17 cellular contexts compared by ENCODE assay signal in genomic region chr17:59699218-59699617, GRCh38. TPM values are rescaled to one million over a fixed set of nuclear protein-coding genes. Genes with fewer than 3 reads are reported as not detected.
A peak's percentile ranks its signal among the peaks of the same experiment; 100 is the strongest.
DNase-seq lines count a peak whose midpoint lies in the region; ATAC-seq, FAIRE-seq and TF ChIP-seq lines count a peak whose summit lies in the region.
"Had no signal": no experiment of that assay in that cellular context is flagged by ENCODE, and none has a peak within 500 bp of the region (broad histone marks: within the 10 kb centered on the region; RNA-seq: fewer than 3 reads in every experiment).

No MANE protein-coding gene starts in this region.

- H3K27ac Mint-ChIP-seq in activated T-cell treated with anti-CD3 and anti-CD28 coated beads, Interleukin-2, amount 50 U/mL, for 24 hours = peak overlapping the region; percentile 81
- peak overlapping the region in 2 of 3 donors; percentile 18 to 64 for H3K27ac Mint-ChIP-seq in CD4-positive, CD25-positive, alpha-beta regulatory T cell

- TF ChIP-seq EP300 in K562 (IDR thresholded peaks at IDR 0.05; ENCODE audit: low read length) = no peak

- no peak for DNase-seq in activated T-cell treated with anti-CD3 and anti-CD28 coated beads, Interleukin-2, amount 50 U/mL, for 24 hours
- DNase-seq in activated T-cell treated with anti-CD3 and anti-CD28 coated beads for 4 hours (no peak), K562 (ENCODE audit: extremely low read depth in 1 of 4, low spot score in 3 of 4) (no peak), HuH-7.5 (ENCODE audit: low spot score) (no peak)
- DNase-seq in CD4-positive, CD25-positive, alpha-beta regulatory T cell = no peak
- no peak for DNase-seq in activated effector memory CD4-positive, alpha-beta T cell treated with Interleukin-2 at 50 U/mL for 16 hours
- DNase-seq: DMS153, HCEC 1CT, NCI-H1417, NCI-H187 treated with DMSO at 0.1 percent for 48 hours, NCI-H526 treated with DMSO at 0.1 percent for 48 hours, SHP77 had no signal

- 64% methylated on average over 7 of the region's 7 CpGs for WGBS in K562 (ENCODE audit: insufficient coverage, low coverage, missing lambda C conversion rate)

- H4K20me1 ChIP-seq in Loucy (ENCODE audit: insufficient read depth, low read length, poor library complexity, severe bottlenecking) (peaks cover 59% of the 10 kb centered on the region), K562 (replicated peaks; ENCODE audit: control insufficient read depth, insufficient read depth, low read length) (peaks cover 73% of the 10 kb centered on the region)

- FAIRE-seq in K562 (lab: Jason Lieb, UNC) = no peak
- FAIRE-seq: A204.1 had no signal

- H3K9me3 ChIP-seq in CD4-positive, CD25-positive, alpha-beta regulatory T cell (ENCODE audit: control insufficient read depth in 2 of 2, low read length in 2 of 2) = no peaks in the 10 kb centered on the region
- H3K9me3 ChIP-seq in Loucy (ENCODE audit: insufficient read depth, low read depth, low read length) (no peaks in the 10 kb centered on the region), K562 (replicated peaks; ENCODE audit: control insufficient read depth, insufficient read depth, low read depth, low read length) (no peaks in the 10 kb centered on the region)
- H3K9me3 ChIP-seq: BLaER1 had no signal

- H3K79me2 ChIP-seq in Loucy (ENCODE audit: insufficient read depth, low read length) (peaks cover 72% of the 10 kb centered on the region), K562 (ENCODE audit: control insufficient read depth, insufficient read depth, low read length) (peaks cover 100% of the 10 kb centered on the region)

- no peaks in the 10 kb centered on the region for H3K9me2 ChIP-seq in Loucy (replicated peaks; ENCODE audit: low read depth, low read length)

- in situ Hi-C loops in K562 (cut with MboI) = no loop called here

- H3K9ac ChIP-seq in Loucy (ENCODE audit: low read depth, low read length, poor library complexity, severe bottlenecking) (no peak overlapping the region), K562 (ENCODE audit: insufficient read depth in 1 of 2, low read depth in 2 of 2, low read length in 2 of 2) (no peak overlapping the region)
- H3K9ac ChIP-seq: BLaER1 had no signal

- H3F3A ChIP-seq in Loucy (ENCODE audit: low read depth) = no peaks in the 10 kb centered on the region

- no peaks in the 10 kb centered on the region for H3K9me1 ChIP-seq in K562 (ENCODE audit: control insufficient read depth, insufficient read depth, low read length)

- no TSS peak for BruUV-seq in K562 (replicated peaks; lab: Mats Ljungman, UMichigan)

- POLR2A ChIA-PET in K562 (lab: Yijun Ruan, JAX) = interaction anchor here (0.5 to 1.1 kb wide), 4 partner anchors 8 to 154 kb away, joined by 3 to 5 read pairs (median 3); partner anchors contain the start of genes PTRH2 and VMP1

- H3K4me1 ChIP-seq in CD4-positive, CD25-positive, alpha-beta regulatory T cell (ENCODE audit: control insufficient read depth, insufficient read depth, low read length, poor library complexity, severe bottlenecking) = peaks cover 3% of the 10 kb centered on the region
- H3K4me1 ChIP-seq in Loucy (ENCODE audit: insufficient read depth, low read length, poor library complexity, severe bottlenecking) (peaks cover 21% of the 10 kb centered on the region), K562 (replicated peaks in 1 of 2; ENCODE audit: control insufficient read depth in 2 of 2, insufficient read depth in 2 of 2, low read length in 2 of 2) (peaks cover 9 to 64% of the 10 kb centered on the region in 2 experiments; a peak in 2 of 5 replicates)

- no peaks in the 10 kb centered on the region for H3K27me3 ChIP-seq in CD4-positive, CD25-positive, alpha-beta regulatory T cell (ENCODE audit: control insufficient read depth, insufficient read depth, low read length)
- H3K27me3 ChIP-seq in Loucy (ENCODE audit: insufficient read depth, low read length, poor library complexity, severe bottlenecking) (no peaks in the 10 kb centered on the region), K562 (ENCODE audit: control insufficient read depth in 2 of 2, insufficient read depth in 2 of 2, low read length in 2 of 2) (no peaks in the 10 kb centered on the region)
- H3K27me3 ChIP-seq: BLaER1 had no signal

- H3K27ac ChIP-seq in CD4-positive, CD25-positive, alpha-beta regulatory T cell (ENCODE audit: insufficient read depth, low read length, poor library complexity, severe bottlenecking) = no peak overlapping the region
- no peak overlapping the region for H3K27ac ChIP-seq in K562 (ENCODE audit: extremely low read depth, low read depth, low read length)
- H3K27ac ChIP-seq: BLaER1 had no signal

- H3K36me3 Mint-ChIP-seq in activated T-cell treated with anti-CD3 and anti-CD28 coated beads, Interleukin-2, amount 50 U/mL, for 24 hours (ENCODE audit: low read depth) = peaks cover 100% of the 10 kb centered on the region
- peaks cover 32% of the 10 kb centered on the region for H3K36me3 Mint-ChIP-seq in CD4-positive, CD25-positive, alpha-beta regulatory T cell

- H3K4me3 ChIP-seq in CD4-positive, CD25-positive, alpha-beta regulatory T cell (ENCODE audit: low read depth, low read length) = no peak overlapping the region
- H3K4me3 ChIP-seq in Loucy (ENCODE audit: low read length, poor library complexity, severe bottlenecking) (no peak overlapping the region), K562 (no peak overlapping the region)
- H3K4me3 ChIP-seq: BLaER1 had no signal

- CTCF ChIA-PET in K562 (lab: Yijun Ruan, JAX; ENCODE audit: low intra/inter-chr PET ratio) = no interaction called here

- H3K36me3 ChIP-seq in CD4-positive, CD25-positive, alpha-beta regulatory T cell (ENCODE audit: control insufficient read depth, insufficient read depth, low read length) = peaks cover 51% of the 10 kb centered on the region
- H3K36me3 ChIP-seq in Loucy (ENCODE audit: insufficient read depth, low read length) (peaks cover 52% of the 10 kb centered on the region), K562 (ENCODE audit: control insufficient read depth, insufficient read depth, low read length) (peaks cover 88% of the 10 kb centered on the region)

- TF ChIP-seq POLR2A in K562 (conservative IDR thresholded peaks at IDR 0.05) = no peak

- peak overlapping the region; percentile 5 for H3K4me3 Mint-ChIP-seq in activated T-cell treated with anti-CD3 and anti-CD28 coated beads, Interleukin-2, amount 50 U/mL, for 24 hours
- H3K4me3 Mint-ChIP-seq in CD4-positive, CD25-positive, alpha-beta regulatory T cell = no peak overlapping the region
- H3K4me3 Mint-ChIP-seq: IgD-negative memory B cell had no signal

- TF ChIP-seq CTCF in Loucy (conservative IDR thresholded peaks at IDR 0.05; ENCODE audit: low read length) = no peak
- no peak for TF ChIP-seq CTCF in K562 (IDR thresholded peaks at IDR 0.05 in 2 of 3, conservative IDR thresholded peaks at IDR 0.05 in 1 of 3; ENCODE audit: insufficient read depth in 2 of 3, low read depth in 1 of 3, low read length in 3 of 3)

- H3K4me2 ChIP-seq in Loucy (ENCODE audit: low read depth, low read length, poor library complexity, severe bottlenecking) (peak overlapping the region; percentile 46), K562 (ENCODE audit: insufficient read depth, low read length) (peak overlapping the region; percentile 39)
- H3K4me2 ChIP-seq: BLaER1 had no signal

- H3K4me1 Mint-ChIP-seq in activated T-cell treated with anti-CD3 and anti-CD28 coated beads, Interleukin-2, amount 50 U/mL, for 24 hours (ENCODE audit: low read depth) = peaks cover 80% of the 10 kb centered on the region
- H3K4me1 Mint-ChIP-seq in CD4-positive, CD25-positive, alpha-beta regulatory T cell = peaks cover 15 to 67% (median 53%) of the 10 kb centered on the region in 4 donors

- H3K9me3 Mint-ChIP-seq in activated T-cell treated with anti-CD3 and anti-CD28 coated beads, Interleukin-2, amount 50 U/mL, for 24 hours = no peaks in the 10 kb centered on the region
- no peaks in the 10 kb centered on the region for H3K9me3 Mint-ChIP-seq in CD4-positive, CD25-positive, alpha-beta regulatory T cell
- H3K9me3 Mint-ChIP-seq: IgD-negative memory B cell had no signal

- intact Hi-C loops in K562 (cut with micrococcal nuclease) = no loop called here

- H2AFZ ChIP-seq in Loucy (ENCODE audit: low read length) = no peak overlapping the region
- H2AFZ ChIP-seq in K562 (ENCODE audit: low read depth, low read length) = no peak overlapping the region

- no peaks in the 10 kb centered on the region for H3K27me3 Mint-ChIP-seq in activated T-cell treated with anti-CD3 and anti-CD28 coated beads, Interleukin-2, amount 50 U/mL, for 24 hours
- H3K27me3 Mint-ChIP-seq in CD4-positive, CD25-positive, alpha-beta regulatory T cell = no peaks in the 10 kb centered on the region
- H3K27me3 Mint-ChIP-seq: IgD-negative memory B cell had no signal

- TF ChIP-seq RAD21 in K562 (CRISPR knock-in tag; conservative IDR thresholded peaks at IDR 0.05 in 1 of 2, IDR thresholded peaks at IDR 0.05 in 1 of 2) = no peak

- ATAC-seq in CD4-positive, CD25-positive, alpha-beta regulatory T cell (ENCODE audit: low read depth in 2 of 2) = no peak
- ATAC-seq in K562 = no peak
- no peak for ATAC-seq in GM19467 (IDR thresholded peaks at IDR 0.05; ENCODE audit: unreplicated experiment)

RNA-seq across cellular contexts. Expression of gene PTRH2, which starts 8.0 kb away (rescaled TPM):
- total RNA-seq in CD4-positive, CD25-positive, alpha-beta regulatory T cell = 8.4 TPM
- polyA plus RNA-seq in CD4-positive, CD25-positive, alpha-beta regulatory T cell = 10 to 100 TPM; 16.2 to 23.2 (median 21.4) TPM
- total RNA-seq in K562 (2011; cell fraction: chromatin; rRNA removed; ENCODE audit: low replicate concordance) = 97.2 and 167 TPM in 2 replicates
- 101 and 115 TPM in 2 replicates for total RNA-seq in K562 (2011; cell fraction: nucleolus; rRNA removed)
- 104 and 130 TPM in 2 replicates for total RNA-seq in K562 (2011; cell fraction: nucleoplasm; rRNA removed)
- total RNA-seq in K562 (2014; rRNA removed) (81.0 and 92.0 TPM in 2 replicates), K562 (2014; rRNA removed; fragmentation: Illumina TruSeq; extraction: Trizol) (63.1 and 67.5 TPM in 2 replicates), K562 (2015; rRNA removed; fragmentation: Illumina TruSeq; extraction: Trizol) (50.0 and 57.3 TPM in 2 replicates), K562 (2021) (53.1 and 62.8 TPM in 2 replicates)
- polyA plus RNA-seq in K562 (2011; rRNA removed) (119 and 170 TPM in 2 replicates), K562 (2014; fragmentation: Illumina TruSeq; extraction: Trizol) (110 and 128 TPM in 2 replicates), K562 (2014; fragmentation: Nextera tagmentation; extraction: Ambion mirVana) (100 to 1,000 TPM; 195 to 210 TPM), K562 (2014; rRNA removed) (126 and 138 TPM in 2 replicates)
- 54.3 and 74.9 TPM in 2 replicates for polyA plus RNA-seq in K562 (2011; cell fraction: cytosol; rRNA removed)
- 54.9 and 70.7 TPM in 2 replicates for polyA plus RNA-seq in K562 (2011; cell fraction: nucleus; rRNA removed)
- polyA plus RNA-seq in K562 (2012) = 42.1 and 83.3 TPM in 2 replicates
- polyA minus RNA-seq in K562 (2011; rRNA and poly(A)+ RNA removed) = 100 and 107 TPM in 2 replicates
- 16.6 and 22.3 TPM in 2 replicates for polyA minus RNA-seq in K562 (2011; cell fraction: cytosol; rRNA and poly(A)+ RNA removed)
- 18.0 and 34.2 TPM in 2 replicates for polyA minus RNA-seq in K562 (2011; cell fraction: nucleus; rRNA and poly(A)+ RNA removed)

RNA-seq across cellular contexts. Expression of gene VMP1, which starts 8.2 kb away (rescaled TPM):
- total RNA-seq in CD4-positive, CD25-positive, alpha-beta regulatory T cell = 238 TPM
- polyA plus RNA-seq in CD4-positive, CD25-positive, alpha-beta regulatory T cell = 10 to 100 TPM; 50.3 to 84.2 (median 65.6) TPM
- 449 and 662 TPM in 2 replicates for total RNA-seq in K562 (2011; cell fraction: chromatin; rRNA removed; ENCODE audit: low replicate concordance)
- 284 and 300 TPM in 2 replicates for total RNA-seq in K562 (2011; cell fraction: nucleolus; rRNA removed)
- total RNA-seq in K562 (2011; cell fraction: nucleoplasm; rRNA removed) = 571 and 861 TPM in 2 replicates
- total RNA-seq in K562 (2014; rRNA removed) (92.1 and 123 TPM in 2 replicates), K562 (2014; rRNA removed; fragmentation: Illumina TruSeq; extraction: Trizol) (186 and 216 TPM in 2 replicates), K562 (2015; rRNA removed; fragmentation: Illumina TruSeq; extraction: Trizol) (127 and 135 TPM in 2 replicates), K562 (2021) (151 and 155 TPM in 2 replicates)
- polyA plus RNA-seq in K562 (2011; rRNA removed) (231 and 304 TPM in 2 replicates), K562 (2014; fragmentation: Illumina TruSeq; extraction: Trizol) (124 and 146 TPM in 2 replicates), K562 (2014; fragmentation: Nextera tagmentation; extraction: Ambion mirVana) (100 to 1,000 TPM; 245 to 272 TPM), K562 (2014; rRNA removed) (143 and 148 TPM in 2 replicates)
- 55.2 and 104 TPM in 2 replicates for polyA plus RNA-seq in K562 (2011; cell fraction: cytosol; rRNA removed)
- polyA plus RNA-seq in K562 (2011; cell fraction: nucleus; rRNA removed) = 330 and 339 TPM in 2 replicates
- polyA plus RNA-seq in K562 (2012) = 142 and 172 TPM in 2 replicates
- polyA minus RNA-seq in K562 (2011; rRNA and poly(A)+ RNA removed) = 271 and 285 TPM in 2 replicates
- polyA minus RNA-seq in K562 (2011; cell fraction: cytosol; rRNA and poly(A)+ RNA removed) = 72.1 and 91.0 TPM in 2 replicates
- polyA minus RNA-seq in K562 (2011; cell fraction: nucleus; rRNA and poly(A)+ RNA removed) = 205 and 259 TPM in 2 replicates
